Comparison of ENCODE assay signal across 16 cellular contexts in the genomic region with DNA sequence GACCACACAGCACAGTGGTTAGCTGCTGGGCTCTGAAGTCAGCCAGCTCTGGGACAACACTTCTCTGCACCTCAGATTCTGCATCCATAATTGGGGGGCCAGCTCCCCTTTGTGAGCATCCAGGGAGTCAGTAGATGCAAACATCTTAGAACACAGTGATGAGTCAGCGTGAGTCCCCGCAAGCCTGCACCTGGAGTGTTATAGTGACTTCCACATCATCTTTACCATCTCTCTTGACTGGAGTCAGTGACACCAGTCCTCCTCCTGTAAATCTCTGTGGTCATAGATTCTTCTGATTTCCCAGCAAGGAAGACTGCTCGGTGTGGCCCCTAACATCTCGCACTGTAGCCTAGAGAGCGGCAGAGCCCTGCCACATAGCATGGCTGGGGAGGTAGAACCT. TPM values are rescaled to one million over a fixed set of nuclear protein-coding genes. Genes with fewer than 3 reads are reported as not detected.
DNase-seq lines count a peak whose midpoint lies in the region; ATAC-seq and TF ChIP-seq lines count a peak whose summit lies in the region.
"Had no signal": no experiment of that assay in that cellular context is flagged by ENCODE, and none has a peak within 500 bp of the region (broad histone marks: within the 10 kb centered on the region; RNA-seq: fewer than 3 reads in every experiment).

No MANE protein-coding gene starts in this region.

- H3K27ac Mint-ChIP-seq in Calu3 (ENCODE audit: unreplicated experiment): peak overlapping the region; percentile 12
- H3K27ac Mint-ChIP-seq: activated naive CD8-positive, alpha-beta T cell treated with anti-CD3 and anti-CD28 coated beads, Interleukin-2, amount 10 ng/mL, durations not matched to agents 7 days and 5 days; stimulated activated effector memory CD8-positive, alpha-beta T cell treated with anti-CD3 and anti-CD28 coated beads, Interleukin-12 subunit alpha, Interleukin-12 subunit beta, amount 100 ng/mL, for 72 hours had no signal

- BruUV-seq in Calu3 (replicated peaks; lab: Mats Ljungman, UMichigan): no TSS peak

- ATAC-seq in gastrocnemius medialis (no peak), HG03354 (IDR thresholded peaks at IDR 0.05; ENCODE audit: poor library complexity, severe bottlenecking, unreplicated experiment) (no peak), HG03139 (IDR thresholded peaks at IDR 0.05; ENCODE audit: unreplicated experiment) (no peak), GM21825 (IDR thresholded peaks at IDR 0.05; ENCODE audit: unreplicated experiment) (no peak), GM21619 (IDR thresholded peaks at IDR 0.05; ENCODE audit: unreplicated experiment) (no peak)
- ATAC-seq: stimulated activated effector memory CD8-positive, alpha-beta T cell treated with anti-CD3 and anti-CD28 coated beads, Interleukin-12 subunit alpha, Interleukin-12 subunit beta, amount 100 ng/mL, for 72 hours had no signal

- H3K9me3 Mint-ChIP-seq in Calu3 (ENCODE audit: low read depth, unreplicated experiment): no peaks in the 10 kb centered on the region
- H3K9me3 Mint-ChIP-seq: activated naive CD8-positive, alpha-beta T cell treated with anti-CD3 and anti-CD28 coated beads, Interleukin-2, amount 10 ng/mL, durations not matched to agents 7 days and 5 days; stimulated activated effector memory CD8-positive, alpha-beta T cell treated with anti-CD3 and anti-CD28 coated beads, Interleukin-12 subunit alpha, Interleukin-12 subunit beta, amount 100 ng/mL, for 72 hours had no signal

- H3K27ac ChIP-seq in esophagus muscularis mucosa (replicated peaks in 1 of 4) (peak overlapping the region; percentile 90 to 93 (median 90)), gastrocnemius medialis (peak overlapping the region; percentile 88 to 93 (median 90))

- in situ Hi-C loops in gastrocnemius medialis (cut with MboI; ENCODE audit: low sequenced_read_pairs in 4 of 4): no loop called here

- H3K27me3 Mint-ChIP-seq in Calu3 (ENCODE audit: unreplicated experiment): no peaks in the 10 kb centered on the region

- CTCF ChIA-PET in Calu3 (lab: Charles Lee): interaction anchor here (1.0 to 2.8 kb wide), 3 partner anchors 14 to 65 kb away, joined by 4 to 12 read pairs (median 6); partner anchors contain the start of gene EDN2

- H3K36me3 ChIP-seq in esophagus muscularis mucosa: no peaks in the 10 kb centered on the region
- H3K36me3 ChIP-seq in gastrocnemius medialis: no peaks in the 10 kb centered on the region

- TF ChIP-seq POLR2A in esophagus muscularis mucosa (IDR thresholded peaks at IDR 0.05; ENCODE audit: low read depth) (no peak), gastrocnemius medialis (IDR thresholded peaks at IDR 0.05) (no peak)

- peaks cover 26% of the 10 kb centered on the region for H3K36me3 Mint-ChIP-seq in Calu3 (ENCODE audit: insufficient read depth, unreplicated experiment)
- H3K36me3 Mint-ChIP-seq: activated naive CD8-positive, alpha-beta T cell treated with anti-CD3 and anti-CD28 coated beads, Interleukin-2, amount 10 ng/mL, durations not matched to agents 7 days and 5 days had no signal

- DNase-seq in Calu3: no peak
- DNase-seq in RPMI8226: peak; percentile 84
- no peak for DNase-seq in esophagus muscularis mucosa (ENCODE audit: extremely low spot score)
- no peak for DNase-seq in gastrocnemius medialis
- DNase-seq: activated naive CD8-positive, alpha-beta T cell treated with anti-CD3 and anti-CD28 coated beads, Interleukin-2, amount 10 ng/mL, durations not matched to agents 7 days and 5 days; GF-D8; Karpas-422; NCI-H2081 treated with DMSO at 0.1 percent for 48 hours; T-helper 9 cell had no signal

- H3K9me3 ChIP-seq in esophagus muscularis mucosa (no peaks in the 10 kb centered on the region), gastrocnemius medialis (no peaks in the 10 kb centered on the region)

- intact Hi-C loops in Calu3 (cut with micrococcal nuclease; ENCODE audit: unreplicated experiment) (no loop called here), esophagus muscularis mucosa (cut with DNase I) (no loop called here), gastrocnemius medialis (cut with DNase I; ENCODE audit: low total_unique reads) (loop anchor here (5.0 kb wide), 2 partner anchors 81 to 164 kb away; no protein-coding TSS in a partner anchor)

- H3K4me1 Mint-ChIP-seq in Calu3 (ENCODE audit: low read depth, unreplicated experiment): peaks cover 40% of the 10 kb centered on the region

- TF ChIP-seq CTCF in Calu3 (IDR thresholded peaks at IDR 0.05; ENCODE audit: unreplicated experiment): no peak
- TF ChIP-seq CTCF in esophagus muscularis mucosa (IDR thresholded peaks at IDR 0.05): no peak
- TF ChIP-seq CTCF in gastrocnemius medialis (IDR thresholded peaks at IDR 0.05 in 4 of 5, conservative IDR thresholded peaks at IDR 0.05 in 1 of 5): no peak

- H3K4me1 ChIP-seq in esophagus muscularis mucosa (peaks cover 61 to 80% (median 68%) of the 10 kb centered on the region in 4 donors), gastrocnemius medialis (peaks cover 59 to 61% of the 10 kb centered on the region in 2 donors)

- 83% methylated on average over 4 of the region's 5 CpGs for WGBS in esophagus muscularis mucosa

- no peak for TF ChIP-seq EP300 in esophagus muscularis mucosa (IDR thresholded peaks at IDR 0.05)

- no peaks in the 10 kb centered on the region for H3K27me3 ChIP-seq in esophagus muscularis mucosa
- H3K27me3 ChIP-seq in gastrocnemius medialis: no peaks in the 10 kb centered on the region

- no peak overlapping the region for H3K4me3 ChIP-seq in esophagus muscularis mucosa
- H3K4me3 ChIP-seq in gastrocnemius medialis: no peak overlapping the region

- no peak overlapping the region for H3K4me3 Mint-ChIP-seq in Calu3 (ENCODE audit: low read depth, unreplicated experiment)
- H3K4me3 Mint-ChIP-seq: activated naive CD8-positive, alpha-beta T cell treated with anti-CD3 and anti-CD28 coated beads, Interleukin-2, amount 10 ng/mL, durations not matched to agents 7 days and 5 days; stimulated activated effector memory CD8-positive, alpha-beta T cell treated with anti-CD3 and anti-CD28 coated beads, Interleukin-12 subunit alpha, Interleukin-12 subunit beta, amount 100 ng/mL, for 72 hours had no signal

RNA-seq across cellular contexts. Expression of gene EDN2, which starts 13.9 kb away (rescaled TPM):
- total RNA-seq in Calu3 (2022) (0.28 TPM in 1 of 2 replicates, not detected in the other), esophagus muscularis mucosa (1 to 10 TPM in 1 of 4 donors, under 1 TPM in 1, not detected in 2; 0.40 to 1.2 TPM), gastrocnemius medialis (not detected)
- total RNA-seq: activated naive CD8-positive, alpha-beta T cell treated with anti-CD3 and anti-CD28 coated beads, Interleukin-2, amount 10 ng/mL, durations not matched to agents 7 days and 5 days; frontal cortex; omental fat pad had no signal
